8 cellular contexts compared by ENCODE assay signal in the genomic region with DNA sequence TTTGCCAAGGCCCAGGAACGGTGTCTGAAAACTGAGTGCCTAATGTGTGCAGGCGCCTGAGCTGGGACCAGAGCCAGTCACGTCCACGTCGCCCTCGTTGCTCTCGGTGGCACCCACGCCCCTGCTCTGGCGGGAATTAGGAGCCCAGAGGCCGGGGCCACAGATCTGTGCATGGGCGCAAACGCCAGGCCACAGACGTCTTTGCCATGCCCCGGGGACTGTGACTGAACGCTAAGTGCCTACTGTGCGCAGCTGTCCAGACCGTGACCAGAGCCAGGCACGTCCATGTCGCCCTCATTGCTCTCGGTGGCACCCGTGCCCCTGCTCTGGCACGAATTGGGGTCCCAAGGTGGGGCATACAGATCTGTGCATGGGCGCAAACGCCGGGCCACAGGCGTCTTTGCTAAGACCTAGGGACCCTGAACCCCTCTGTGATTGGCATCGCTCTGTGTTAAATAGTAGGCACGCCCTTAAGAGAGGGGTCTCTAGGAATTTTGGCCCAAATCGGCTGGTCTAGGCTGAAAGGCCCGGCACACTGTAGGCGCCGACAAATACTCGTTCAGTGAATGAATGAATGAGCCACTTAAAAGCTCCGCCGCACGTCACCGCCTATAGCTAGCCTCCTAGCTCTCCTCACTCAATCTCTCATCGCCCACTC. TPM values are rescaled to one million over a fixed set of nuclear protein-coding genes. Genes with fewer than 3 reads are reported as not detected.
DNase-seq lines count a peak whose midpoint lies in the region; ATAC-seq, FAIRE-seq and TF ChIP-seq lines count a peak whose summit lies in the region.

No MANE protein-coding gene starts in this region.

- CTCF ChIA-PET in activated CD4-positive, alpha-beta T cell treated with anti-CD3 and anti-CD28 coated beads, Interleukin-2, amount 10 ng/mL, durations not matched to agents 7 days and 5 days (lab: Charles Lee) = interaction anchor here (0.6 to 2.7 kb wide), 5 partner anchors 8 to 362 kb away, joined by 3 to 10 read pairs (median 6); partner anchors contain the start of gene MGRN1

- peak overlapping the region; percentile 94 for H3K4me3 Mint-ChIP-seq in activated CD4-positive, alpha-beta T cell treated with anti-CD3 and anti-CD28 coated beads, Interleukin-2, amount 10 ng/mL, durations not matched to agents 7 days and 5 days

- POLR2A ChIA-PET in activated CD4-positive, alpha-beta T cell treated with anti-CD3 and anti-CD28 coated beads, Interleukin-2, amount 10 ng/mL, durations not matched to agents 7 days and 5 days (lab: Charles Lee) = no interaction called here

- in situ Hi-C loops in HAP-1 (cut with MboI; ENCODE audit: low sequenced_read_pairs) = no loop called here

- ATAC-seq in GM18517 (IDR thresholded peaks at IDR 0.05; ENCODE audit: unreplicated experiment) = no peak

- 74 to 84% (median 77%) methylated on average over 38 of the region's 38 CpGs for WGBS in small intestine, 3 donors

- TF ChIP-seq POLR2A in erythroblast (IDR thresholded peaks at IDR 0.05; ENCODE audit: low read length) = no peak

- H3K9me3 ChIP-seq in HAP-1 = no peaks in the 10 kb centered on the region
- no peaks in the 10 kb centered on the region for H3K9me3 ChIP-seq in left ventricle myocardium inferior (replicated peaks)
- no peaks in the 10 kb centered on the region for H3K9me3 ChIP-seq in small intestine (ENCODE audit: control insufficient read depth, low read depth)

- no peaks in the 10 kb centered on the region for H3K27me3 Mint-ChIP-seq in activated CD4-positive, alpha-beta T cell treated with anti-CD3 and anti-CD28 coated beads, Interleukin-2, amount 10 ng/mL, durations not matched to agents 7 days and 5 days

- no peak for TF ChIP-seq CTCF in left ventricle myocardium inferior (IDR thresholded peaks at IDR 0.05; ENCODE audit: borderline replicate concordance)

- no peak for FAIRE-seq in small intestine (lab: Jason Lieb, UNC)

- H3K27ac ChIP-seq in left ventricle myocardium inferior (replicated peaks) (peak overlapping the region; percentile 96), small intestine (ENCODE audit: low read depth in 1 of 2, low read length in 1 of 2) (peak overlapping the region; percentile 87 to 92)

- H3K4me1 Mint-ChIP-seq in activated CD4-positive, alpha-beta T cell treated with anti-CD3 and anti-CD28 coated beads, Interleukin-2, amount 10 ng/mL, durations not matched to agents 7 days and 5 days = peaks cover 22% of the 10 kb centered on the region

- H3K36me3 ChIP-seq in HAP-1 (replicated peaks) (no peaks in the 10 kb centered on the region; the same call in 1 of the 2 replicates), left ventricle myocardium inferior (no peaks in the 10 kb centered on the region), small intestine (ENCODE audit: control insufficient read depth in 2 of 2, insufficient read depth in 2 of 2, low read length in 2 of 2) (no peaks in the 10 kb centered on the region)

- no peaks in the 10 kb centered on the region for H3K36me3 Mint-ChIP-seq in activated CD4-positive, alpha-beta T cell treated with anti-CD3 and anti-CD28 coated beads, Interleukin-2, amount 10 ng/mL, durations not matched to agents 7 days and 5 days (ENCODE audit: low read depth)

- no peak for DNase-seq in HAP-1 (ENCODE audit: low spot score in 2 of 2)
- no peak for DNase-seq in activated CD4-positive, alpha-beta T cell treated with anti-CD3 and anti-CD28 coated beads, Interleukin-2, amount 10 ng/mL, durations not matched to agents 7 days and 5 days
- peak; percentile 36 for DNase-seq in left ventricle myocardium inferior
- DNase-seq in small intestine = no peak
- DNase-seq in SKM-1 treated with dmso at 0.1 percent for 144 hours (lab: John Stamatoyannopoulos, UW; ENCODE audit: unreplicated experiment) = no peak
- no peak for DNase-seq in activated CD4-positive, CD25-positive, alpha-beta regulatory T cell treated with anti-CD3 and anti-CD28 coated beads, Interleukin-2, amount 50 U/mL, for 72 hours
- no peak for DNase-seq in erythroblast (lab: John Stamatoyannopoulos, UW)

- H3K4me1 ChIP-seq in HAP-1 (peaks cover 17% of the 10 kb centered on the region), left ventricle myocardium inferior (peaks cover 78% of the 10 kb centered on the region), small intestine (ENCODE audit: control insufficient read depth in 2 of 2, insufficient read depth in 1 of 2, low read depth in 1 of 2, low read length in 1 of 2) (peaks cover 9 to 14% of the 10 kb centered on the region in 2 donors)

- peak overlapping the region; percentile 94 for H3K27ac Mint-ChIP-seq in activated CD4-positive, alpha-beta T cell treated with anti-CD3 and anti-CD28 coated beads, Interleukin-2, amount 10 ng/mL, durations not matched to agents 7 days and 5 days

- H3K27me3 ChIP-seq in HAP-1 (ENCODE audit: low read depth) (no peaks in the 10 kb centered on the region), left ventricle myocardium inferior (ENCODE audit: low read depth) (no peaks in the 10 kb centered on the region), small intestine (ENCODE audit: control insufficient read depth in 2 of 2, insufficient read depth in 2 of 2, low read length in 2 of 2) (no peaks in the 10 kb centered on the region)

- no peaks in the 10 kb centered on the region for H3K9me3 Mint-ChIP-seq in activated CD4-positive, alpha-beta T cell treated with anti-CD3 and anti-CD28 coated beads, Interleukin-2, amount 10 ng/mL, durations not matched to agents 7 days and 5 days

- intact Hi-C loops in left ventricle myocardium inferior (cut with micrococcal nuclease) = loop anchor here (10.0 kb wide), 1 partner anchor 91 kb away; no protein-coding TSS in a partner anchor

- H3K4me3 ChIP-seq in HAP-1 (peak overlapping the region; percentile 63), left ventricle myocardium inferior (peak overlapping the region; percentile 91), small intestine (ENCODE audit: low read depth in 1 of 2, low read length in 2 of 2) (peak overlapping the region in 1 of 2 donors; percentile 39)

RNA-seq across cellular contexts. Expression of gene UBALD1, which starts 0.8 kb away (rescaled TPM):
- 10 to 100 TPM; 21.5 to 22.2 TPM for total RNA-seq in activated CD4-positive, alpha-beta T cell treated with anti-CD3 and anti-CD28 coated beads, Interleukin-2, amount 10 ng/mL, durations not matched to agents 7 days and 5 days
- 24.7 TPM for total RNA-seq in left ventricle myocardium inferior
- polyA plus RNA-seq in small intestine = 10 to 100 TPM; 21.7 to 27.8 (median 25.3) TPM

RNA-seq across cellular contexts. Expression of gene MGRN1, which starts 9.1 kb away (rescaled TPM):
- 10 to 100 TPM; 74.4 to 79.5 TPM for total RNA-seq in activated CD4-positive, alpha-beta T cell treated with anti-CD3 and anti-CD28 coated beads, Interleukin-2, amount 10 ng/mL, durations not matched to agents 7 days and 5 days
- total RNA-seq in left ventricle myocardium inferior = 30.5 TPM
- polyA plus RNA-seq in small intestine = 10 to 100 TPM; 21.1 to 25.6 (median 25.5) TPM

RNA-seq across cellular contexts. Expression of gene C16orf96, which starts 59.4 kb away (rescaled TPM):
- total RNA-seq in activated CD4-positive, alpha-beta T cell treated with anti-CD3 and anti-CD28 coated beads, Interleukin-2, amount 10 ng/mL, durations not matched to agents 7 days and 5 days = under 1 TPM; 0.21 to 0.22 TPM
- total RNA-seq in left ventricle myocardium inferior = 0.08 TPM
- polyA plus RNA-seq in small intestine = under 1 TPM in 1 of 3 donors, not detected in 2; 0.03 TPM
